20 cellular contexts compared by ENCODE assay signal in the genomic region with DNA sequence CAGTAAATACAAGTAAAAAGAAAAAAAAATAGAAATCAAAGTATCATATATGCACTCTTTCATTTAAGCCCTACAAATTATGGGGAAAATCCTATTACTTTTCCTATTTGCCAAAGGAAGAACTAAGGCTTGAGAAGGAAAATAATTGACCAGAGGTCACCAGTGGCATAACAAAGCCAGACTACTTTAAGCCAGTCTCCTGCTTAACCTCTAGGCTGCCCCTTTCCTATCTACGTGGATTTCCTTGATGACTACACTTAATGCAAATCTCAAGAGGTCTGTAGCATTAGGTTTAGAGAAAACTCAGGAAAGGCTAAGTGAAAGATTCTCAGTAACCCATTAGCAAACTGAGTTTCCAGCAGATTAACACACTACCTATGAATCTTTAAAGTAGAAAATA. TPM values are rescaled to one million over a fixed set of nuclear protein-coding genes. Genes with fewer than 3 reads are reported as not detected.
DNase-seq lines count a peak whose midpoint lies in the region; ATAC-seq and TF ChIP-seq lines count a peak whose summit lies in the region.
"Had no signal": no experiment of that assay in that cellular context is flagged by ENCODE, and none has a peak within 500 bp of the region (broad histone marks: within the 10 kb centered on the region; RNA-seq: fewer than 3 reads in every experiment).

No MANE protein-coding gene starts in this region.

- no peak for DNase-seq in WTC11 (ENCODE audit: low spot score)
- no peak for DNase-seq in NCI-H2029 (lab: John Stamatoyannopoulos, UW)
- DNase-seq in COLO829 (ENCODE audit: low spot score) = no peak
- DNase-seq: Caco-2; CD4-positive, alpha-beta T cell; DMS 273 treated with DMSO at 0.1 percent for 48 hours; DND-41; H9; NCI-H1092; NCI-H1436; NCI-H187 treated with DMSO at 0.1 percent for 48 hours; NCI-H226; NCI-H510A treated with DMSO at 0.1 percent for 48 hours; NCI-H774; Peyer's patch had no signal

- no peak for TF ChIP-seq CTCF in WTC11 (IDR thresholded peaks at IDR 0.05)

- H3K4me1 Mint-ChIP-seq in WTC11 = peaks cover 20% of the 10 kb centered on the region

- ATAC-seq in GM21786 (IDR thresholded peaks at IDR 0.05; ENCODE audit: unreplicated experiment) (peak; percentile 17), HG03520 (IDR thresholded peaks at IDR 0.05; ENCODE audit: unreplicated experiment) (peak; percentile 14), WTC11 (peak; percentile 79), HG03571 (IDR thresholded peaks at IDR 0.05; ENCODE audit: unreplicated experiment) (no peak), HG03139 (IDR thresholded peaks at IDR 0.05; ENCODE audit: unreplicated experiment) (no peak)
- ATAC-seq: HepG2 had no signal

- POLR2A ChIA-PET in WTC11 (lab: Charles Lee) = interaction anchor here (1.1 kb wide), 1 partner anchor 9 kb away, joined by 5 read pairs; no protein-coding TSS in a partner anchor

- CTCF ChIA-PET in WTC11 (lab: Charles Lee) = interaction anchor here (0.6 to 2.0 kb wide), 6 partner anchors 9 to 668 kb away, joined by 3 to 10 read pairs (median 3); no protein-coding TSS in a partner anchor

- no peaks in the 10 kb centered on the region for H3K36me3 Mint-ChIP-seq in WTC11

- no peak overlapping the region for H3K27ac Mint-ChIP-seq in WTC11
- H3K27ac Mint-ChIP-seq: CD4-positive, alpha-beta T cell; H9 had no signal

- H3K27me3 Mint-ChIP-seq in WTC11 (ENCODE audit: low read depth) = no peaks in the 10 kb centered on the region
- H3K27me3 Mint-ChIP-seq: CD4-positive, alpha-beta T cell had no signal

- H3K9me3 Mint-ChIP-seq in WTC11 = no peaks in the 10 kb centered on the region; the same call in 1 of the 2 replicates
- H3K9me3 Mint-ChIP-seq: CD4-positive, alpha-beta T cell; H9 had no signal

- no peak overlapping the region for H3K4me3 Mint-ChIP-seq in WTC11
- H3K4me3 Mint-ChIP-seq: CD4-positive, alpha-beta T cell; H9 had no signal

TF ChIP-seq in WTC11, 78 proteins besides CTCF, POLR2A, EP300 and RAD21:
- TF ChIP-seq, protein P1, sequence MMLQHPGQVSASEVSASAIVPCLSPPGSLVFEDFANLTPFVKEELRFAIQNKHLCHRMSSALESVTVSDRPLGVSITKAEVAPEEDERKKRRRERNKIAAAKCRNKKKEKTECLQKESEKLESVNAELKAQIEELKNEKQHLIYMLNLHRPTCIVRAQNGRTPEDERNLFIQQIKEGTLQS (CRISPR knock-in tag; conservative IDR thresholded peaks at IDR 0.05) = no peak
- TF ChIP-seq, protein P2, sequence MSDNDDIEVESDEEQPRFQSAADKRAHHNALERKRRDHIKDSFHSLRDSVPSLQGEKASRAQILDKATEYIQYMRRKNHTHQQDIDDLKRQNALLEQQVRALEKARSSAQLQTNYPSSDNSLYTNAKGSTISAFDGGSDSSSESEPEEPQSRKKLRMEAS (CRISPR knock-in tag; IDR thresholded peaks at IDR 0.05) = no peak
- TF ChIP-seq, protein P3, sequence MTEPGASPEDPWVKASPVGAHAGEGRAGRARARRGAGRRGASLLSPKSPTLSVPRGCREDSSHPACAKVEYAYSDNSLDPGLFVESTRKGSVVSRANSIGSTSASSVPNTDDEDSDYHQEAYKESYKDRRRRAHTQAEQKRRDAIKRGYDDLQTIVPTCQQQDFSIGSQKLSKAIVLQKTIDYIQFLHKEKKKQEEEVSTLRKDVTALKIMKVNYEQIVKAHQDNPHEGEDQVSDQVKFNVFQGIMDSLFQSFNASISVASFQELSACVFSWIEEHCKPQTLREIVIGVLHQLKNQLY (CRISPR knock-in tag; IDR thresholded peaks at IDR 0.05) = no peak
- TF ChIP-seq, protein P4, sequence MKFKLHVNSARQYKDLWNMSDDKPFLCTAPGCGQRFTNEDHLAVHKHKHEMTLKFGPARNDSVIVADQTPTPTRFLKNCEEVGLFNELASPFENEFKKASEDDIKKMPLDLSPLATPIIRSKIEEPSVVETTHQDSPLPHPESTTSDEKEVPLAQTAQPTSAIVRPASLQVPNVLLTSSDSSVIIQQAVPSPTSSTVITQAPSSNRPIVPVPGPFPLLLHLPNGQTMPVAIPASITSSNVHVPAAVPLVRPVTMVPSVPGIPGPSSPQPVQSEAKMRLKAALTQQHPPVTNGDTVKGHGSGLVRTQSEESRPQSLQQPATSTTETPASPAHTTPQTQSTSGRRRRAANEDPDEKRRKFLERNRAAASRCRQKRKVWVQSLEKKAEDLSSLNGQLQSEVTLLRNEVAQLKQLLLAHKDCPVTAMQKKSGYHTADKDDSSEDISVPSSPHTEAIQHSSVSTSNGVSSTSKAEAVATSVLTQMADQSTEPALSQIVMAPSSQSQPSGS (CRISPR knock-in tag; IDR thresholded peaks at IDR 0.05; ENCODE audit: borderline replicate concordance, low read depth) = no peak
- TF ChIP-seq NR3C1 (CRISPR knock-in tag; conservative IDR thresholded peaks at IDR 0.05; ENCODE audit: low read depth) (no peak), GTF2I (CRISPR knock-in tag; conservative IDR thresholded peaks at IDR 0.05) (no peak)

RNA-seq across cellular contexts. Expression of a gene that starts 49.8 kb away (rescaled TPM):
- total RNA-seq in WTC11 (2021) = 2.7 to 3.6 TPM (median 2.7 TPM) in 3 replicates

Comparison
In these comparisons a context has a peak if more than half of its experiments do, and no peak if none do; other contexts are left out.
1. ATAC-seq: peak in GM21786 (single experiment), HG03520 (single experiment) and WTC11 (single experiment); none in HG03571 (single experiment) and HG03139 (single experiment).